8 cellular contexts compared by ENCODE assay signal in genomic region chr3:169945313-169945712, GRCh38. TPM values are rescaled to one million over a fixed set of nuclear protein-coding genes. Genes with fewer than 3 reads are reported as not detected.
A peak's percentile ranks its signal among the peaks of the same experiment; 100 is the strongest.
DNase-seq lines count a peak whose midpoint lies in the region; ATAC-seq lines count a peak whose summit lies in the region.

No MANE protein-coding gene starts in this region.

- intact Hi-C loops in dendritic cell treated with granulocyte-macrophage colony-stimulating factor and Interleukin-4, amounts not matched to agents 40 ng/mL and 50 ng/mL, for 4 days (cut with micrococcal nuclease): no loop called here

- peak; percentile 76 to 98 for DNase-seq in NOMO-1 (lab: John Stamatoyannopoulos, UW; ENCODE audit: unreplicated experiment in 2 of 2)
- peak; percentile 57 for DNase-seq in stimulated activated naive CD8-positive, alpha-beta T cell treated with anti-CD3 and anti-CD28 coated beads, Interleukin-15, Interleukin-2, amounts not matched to agents 100 U/mL and 50 U/mL, for 24 hours
- DNase-seq in cerebellum (ENCODE audit: low spot score): no peak
- DNase-seq in NCI-H748 (lab: John Stamatoyannopoulos, UW; ENCODE audit: unreplicated experiment): no peak
- no peak for DNase-seq in 8988T

- no peak overlapping the region for H3K4me3 Mint-ChIP-seq in dendritic cell treated with granulocyte-macrophage colony-stimulating factor and Interleukin-4, amounts not matched to agents 40 ng/mL and 50 ng/mL, for 4 days

- H3K4me1 Mint-ChIP-seq in dendritic cell treated with granulocyte-macrophage colony-stimulating factor and Interleukin-4, amounts not matched to agents 40 ng/mL and 50 ng/mL, for 4 days (ENCODE audit: low read depth): peaks cover 10% of the 10 kb centered on the region

- ATAC-seq in GM18867 (IDR thresholded peaks at IDR 0.05; ENCODE audit: unreplicated experiment) (peak; percentile 81), HG02588 (IDR thresholded peaks at IDR 0.05; ENCODE audit: unreplicated experiment) (peak; percentile 83)
- ATAC-seq in stimulated activated naive CD8-positive, alpha-beta T cell treated with anti-CD3 and anti-CD28 coated beads, Interleukin-15, Interleukin-2, amounts not matched to agents 100 U/mL and 50 U/mL, for 24 hours: peak; percentile 91

- no peaks in the 10 kb centered on the region for H3K27me3 Mint-ChIP-seq in dendritic cell treated with granulocyte-macrophage colony-stimulating factor and Interleukin-4, amounts not matched to agents 40 ng/mL and 50 ng/mL, for 4 days

- no peaks in the 10 kb centered on the region for H3K36me3 Mint-ChIP-seq in dendritic cell treated with granulocyte-macrophage colony-stimulating factor and Interleukin-4, amounts not matched to agents 40 ng/mL and 50 ng/mL, for 4 days (ENCODE audit: low read depth)

- peak overlapping the region; percentile 69 for H3K27ac Mint-ChIP-seq in dendritic cell treated with granulocyte-macrophage colony-stimulating factor and Interleukin-4, amounts not matched to agents 40 ng/mL and 50 ng/mL, for 4 days

- no peaks in the 10 kb centered on the region for H3K9me3 Mint-ChIP-seq in dendritic cell treated with granulocyte-macrophage colony-stimulating factor and Interleukin-4, amounts not matched to agents 40 ng/mL and 50 ng/mL, for 4 days

RNA-seq across cellular contexts. Expression of gene SEC62, which starts 21.3 kb away (rescaled TPM):
- total RNA-seq in cerebellum: 66.9 TPM

RNA-seq across cellular contexts. Expression of gene SAMD7, which starts 33.9 kb away (rescaled TPM):
- total RNA-seq in cerebellum: not detected

Comparison
In these comparisons a context has a peak if more than half of its experiments do, and no peak if none do; other contexts are left out.
1. DNase-seq: peak in NOMO-1 (2 of 2) and stimulated activated naive CD8-positive, alpha-beta T cell treated with anti-CD3 and anti-CD28 coated beads, Interleukin-15, Interleukin-2, amounts not matched to agents 100 U/mL and 50 U/mL, for 24 hours (single experiment); none in cerebellum (single experiment), NCI-H748 (single experiment) and 8988T (single experiment).
2. Peak in every context shown above with its lines, with median percentiles within 50 percentile points of each other: ATAC-seq.